In the genomic region with DNA sequence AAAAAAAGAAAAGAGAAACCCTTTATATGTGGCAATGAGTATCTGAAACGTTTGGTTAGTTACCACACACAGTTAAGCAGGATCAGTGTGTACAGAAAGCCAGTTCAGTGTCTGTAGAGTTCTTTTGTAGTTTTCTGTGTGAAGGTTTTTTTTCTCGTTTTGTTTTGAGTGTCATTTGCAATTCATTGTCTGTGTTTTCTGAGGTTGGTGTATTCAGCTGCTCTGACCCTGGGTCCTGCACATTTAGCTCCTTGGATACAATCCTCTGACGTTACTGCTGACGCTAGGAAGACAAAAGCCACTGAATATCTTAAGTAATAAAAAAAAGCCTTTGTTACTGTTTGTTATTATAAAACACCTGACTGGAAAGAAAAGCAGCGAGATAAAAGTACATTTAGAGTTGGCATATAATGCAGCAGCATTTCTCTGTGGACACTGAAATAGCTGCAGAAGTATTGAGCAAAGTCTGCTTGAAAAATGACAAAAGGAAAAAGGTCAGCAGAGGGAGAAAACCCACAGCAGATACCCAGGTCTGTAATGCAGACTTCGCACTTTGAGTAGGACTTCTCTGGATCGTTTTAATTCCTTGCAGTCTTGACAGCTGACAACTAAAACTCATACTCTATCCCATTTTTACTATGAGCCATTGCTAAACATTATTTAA, we compare ENCODE assay signal across 19 cellular contexts.
DNase-seq lines count a peak whose midpoint lies in the region; TF ChIP-seq lines count a peak whose summit lies in the region.
"Had no signal": no experiment of that assay in that cellular context is flagged by ENCODE, and none has a peak within 500 bp of the region (broad histone marks: within the 10 kb centered on the region; RNA-seq: fewer than 3 reads in every experiment).

No MANE protein-coding gene starts in this region.

- TF ChIP-seq CTCF in PC-9 (conservative IDR thresholded peaks at IDR 0.05) = no peak
- TF ChIP-seq CTCF in WERI-Rb-1 (IDR thresholded peaks at IDR 0.05; ENCODE audit: low read depth, low read length) = no peak

- peak; percentile 50 for DNase-seq in NCI-H1105 treated with DMSO at 0.1 percent for 48 hours (lab: John Stamatoyannopoulos, UW)
- peak; percentile 83 for DNase-seq in NCI-H345 (lab: John Stamatoyannopoulos, UW)
- no peak for DNase-seq in caudate nucleus (lab: John Stamatoyannopoulos, UW)
- peak; percentile 35 for DNase-seq in putamen (ENCODE audit: low spot score)
- no peak for DNase-seq in PC-9
- no peak for DNase-seq in T1000 (lab: John Stamatoyannopoulos, UW)
- DNase-seq in WERI-Rb-1 = no peak
- DNase-seq in NCI-H226 = no peak
- DNase-seq: activated T-cell treated with anti-CD3 and anti-CD28 coated beads, Interleukin-2, amount 50 U/mL, for 4 hours; AML-193; Calu3; left lung; MV-4-11; NCI-H524; posterior cingulate gyrus; SK-N-SH had no signal

- BruUV-seq in PC-9 (replicated peaks; lab: Mats Ljungman, UMichigan) = no TSS peak

- POLR2A ChIA-PET in PC-9 (lab: Charles Lee; ENCODE audit: unreplicated experiment) = no interaction called here

- H3K27me3 ChIP-seq in PC-9 (ENCODE audit: insufficient read depth, low read depth) = no peaks in the 10 kb centered on the region
- no peaks in the 10 kb centered on the region for H3K27me3 ChIP-seq in WERI-Rb-1 (ENCODE audit: insufficient read depth, low read depth, severe bottlenecking)
- H3K27me3 ChIP-seq: breast epithelium, left lung had no signal

- H3K36me3 ChIP-seq in PC-9 (ENCODE audit: low read depth) (peaks cover 4% of the 10 kb centered on the region; the same call in 1 of the 2 replicates), WERI-Rb-1 (no peaks in the 10 kb centered on the region)
- H3K36me3 ChIP-seq: breast epithelium had no signal

- no peaks in the 10 kb centered on the region for H3K9me2 ChIP-seq in PC-9 (ENCODE audit: insufficient read depth)
- H3K9me2 ChIP-seq: SK-N-SH had no signal

- H3K4me2 ChIP-seq in PC-9 = no peak overlapping the region
- H3K4me2 ChIP-seq: GM23338, SK-N-SH, smooth muscle cell had no signal

- peak overlapping the region; percentile 5 for H3K27ac ChIP-seq in caudate nucleus (ENCODE audit: low read depth, low read length)
- no peak overlapping the region for H3K27ac ChIP-seq in PC-9
- no peak overlapping the region for H3K27ac ChIP-seq in WERI-Rb-1
- H3K27ac ChIP-seq: breast epithelium, left lung had no signal

- H3K79me2 ChIP-seq in PC-9 (ENCODE audit: low read depth) = no peaks in the 10 kb centered on the region

- no peaks in the 10 kb centered on the region for H3K4me1 ChIP-seq in PC-9 (replicated peaks; ENCODE audit: insufficient read depth)
- H3K4me1 ChIP-seq: breast epithelium, left lung had no signal

- H2AFZ ChIP-seq in PC-9 = no peak overlapping the region
- H2AFZ ChIP-seq: GM23338 had no signal

- CTCF ChIA-PET in PC-9 (lab: Charles Lee) = no interaction called here

- intact Hi-C loops in PC-9 (cut with micrococcal nuclease; ENCODE audit: unreplicated experiment) = no loop called here

- no peak overlapping the region for H3K4me3 ChIP-seq in PC-9
- no peak overlapping the region for H3K4me3 ChIP-seq in WERI-Rb-1 (ENCODE audit: low read depth, low read length)
- H3K4me3 ChIP-seq: breast epithelium, GM23338, left lung, smooth muscle cell had no signal

- no peaks in the 10 kb centered on the region for H3F3A ChIP-seq in PC-9 (ENCODE audit: insufficient read depth, low read depth)

- no peaks in the 10 kb centered on the region for H4K20me1 ChIP-seq in PC-9 (ENCODE audit: insufficient read depth)

- H3K9me3 ChIP-seq in PC-9 (ENCODE audit: insufficient read depth, low read depth) = no peaks in the 10 kb centered on the region
- no peaks in the 10 kb centered on the region for H3K9me3 ChIP-seq in WERI-Rb-1 (ENCODE audit: severe bottlenecking)
- H3K9me3 ChIP-seq: breast epithelium, left lung, SK-N-SH had no signal

Comparison
In these comparisons a context has a peak if more than half of its experiments do, and no peak if none do; other contexts are left out.
1. DNase-seq: peak in NCI-H1105 treated with DMSO at 0.1 percent for 48 hours (single experiment), NCI-H345 (single experiment) and putamen (single experiment); none in caudate nucleus (0 of 61), PC-9 (0 of 2), T1000 (single experiment), WERI-Rb-1 (single experiment) and NCI-H226 (single experiment).